In genomic region chr10:110547139-110547761, GRCh38 we compare ENCODE assay signal across 8 cellular contexts. TPM values are rescaled to one million over a fixed set of nuclear protein-coding genes. Genes with fewer than 3 reads are reported as not detected.
DNase-seq lines count a peak whose midpoint lies in the region; ATAC-seq and TF ChIP-seq lines count a peak whose summit lies in the region.

No MANE protein-coding gene starts in this region.

- peak; percentile 60 for ATAC-seq in activated naive CD8-positive, alpha-beta T cell treated with anti-CD3 and anti-CD28 coated beads, Interleukin-2, amount 10 ng/mL, durations not matched to agents 7 days and 5 days (ENCODE audit: low read depth)
- peak; percentile 76; the same call in 1 of the 2 replicates for ATAC-seq in Panc1
- ATAC-seq in effector memory CD8-positive, alpha-beta T cell (replicated peaks): peak; percentile 85
- no peak for ATAC-seq in GM21717 (IDR thresholded peaks at IDR 0.05; ENCODE audit: unreplicated experiment)

- H3K9me3 ChIP-seq in Panc1 (ENCODE audit: control insufficient read depth, insufficient read depth, low read depth, low read length): no peaks in the 10 kb centered on the region

- H3K4me1 Mint-ChIP-seq in activated naive CD8-positive, alpha-beta T cell treated with anti-CD3 and anti-CD28 coated beads, Interleukin-2, amount 10 ng/mL, durations not matched to agents 7 days and 5 days: peaks cover 17% of the 10 kb centered on the region
- peaks cover 14% of the 10 kb centered on the region for H3K4me1 Mint-ChIP-seq in activated naive CD8-positive, alpha-beta T cell treated with anti-CD3 and anti-CD28 coated beads for 36 hours
- H3K4me1 Mint-ChIP-seq in effector memory CD8-positive, alpha-beta T cell (ENCODE audit: low read depth in 2 of 2): peaks cover 4 to 5% of the 10 kb centered on the region in 2 donors

- no peak for DNase-seq in activated naive CD8-positive, alpha-beta T cell treated with anti-CD3 and anti-CD28 coated beads, Interleukin-2, amount 10 ng/mL, durations not matched to agents 7 days and 5 days
- DNase-seq in activated naive CD8-positive, alpha-beta T cell treated with anti-CD3 and anti-CD28 coated beads for 36 hours: no peak
- DNase-seq in HL-60 (ENCODE audit: low read depth in 1 of 2, low spot score in 1 of 2) (peak in 1 of 2 experiments; percentile 40), Panc1 (ENCODE audit: low read depth, low spot score) (no peak), midbrain (lab: John Stamatoyannopoulos, UW) (peak; percentile 74)
- peak in 1 of 3 experiments; percentile 29 for DNase-seq in effector memory CD8-positive, alpha-beta T cell
- no peak for DNase-seq in stimulated activated CD4-positive, alpha-beta T cell treated with anti-CD3 and anti-CD28 coated beads, Interleukin-2, amount 100 ng/mL, for 48 hours

- H3K36me3 ChIP-seq in Panc1 (ENCODE audit: control insufficient read depth, insufficient read depth, low read length): no peaks in the 10 kb centered on the region

- H3K9me3 Mint-ChIP-seq in activated naive CD8-positive, alpha-beta T cell treated with anti-CD3 and anti-CD28 coated beads, Interleukin-2, amount 10 ng/mL, durations not matched to agents 7 days and 5 days: no peaks in the 10 kb centered on the region
- no peaks in the 10 kb centered on the region for H3K9me3 Mint-ChIP-seq in activated naive CD8-positive, alpha-beta T cell treated with anti-CD3 and anti-CD28 coated beads for 36 hours
- no peaks in the 10 kb centered on the region for H3K9me3 Mint-ChIP-seq in effector memory CD8-positive, alpha-beta T cell

- no peak overlapping the region for H3K4me3 Mint-ChIP-seq in activated naive CD8-positive, alpha-beta T cell treated with anti-CD3 and anti-CD28 coated beads, Interleukin-2, amount 10 ng/mL, durations not matched to agents 7 days and 5 days
- no peak overlapping the region for H3K4me3 Mint-ChIP-seq in activated naive CD8-positive, alpha-beta T cell treated with anti-CD3 and anti-CD28 coated beads for 36 hours
- H3K4me3 Mint-ChIP-seq in effector memory CD8-positive, alpha-beta T cell: no peak overlapping the region

- intact Hi-C loops in Panc1 (cut with micrococcal nuclease; ENCODE audit: unreplicated experiment): loop anchor here (1.0 to 5.0 kb wide), 5 partner anchors 45 to 410 kb away; no protein-coding TSS in a partner anchor

- H3K27me3 Mint-ChIP-seq in activated naive CD8-positive, alpha-beta T cell treated with anti-CD3 and anti-CD28 coated beads, Interleukin-2, amount 10 ng/mL, durations not matched to agents 7 days and 5 days: peaks cover 34% of the 10 kb centered on the region
- peaks cover 21% of the 10 kb centered on the region for H3K27me3 Mint-ChIP-seq in activated naive CD8-positive, alpha-beta T cell treated with anti-CD3 and anti-CD28 coated beads for 36 hours
- peaks cover 13 to 15% of the 10 kb centered on the region in 2 donors for H3K27me3 Mint-ChIP-seq in effector memory CD8-positive, alpha-beta T cell

- in situ Hi-C loops in Panc1 (cut with HindIII; ENCODE audit: low pct_unique_long_range_greater_than_20kb, low sequenced_read_pairs): no loop called here

- no peaks in the 10 kb centered on the region for H3K27me3 ChIP-seq in HL-60 (ENCODE audit: insufficient read depth, poor library complexity, severe bottlenecking)
- H3K27me3 ChIP-seq in Panc1 (ENCODE audit: control insufficient read depth, insufficient read depth, low read length): peaks cover 18% of the 10 kb centered on the region; the same call in 1 of the 2 replicates

- H3K36me3 Mint-ChIP-seq in activated naive CD8-positive, alpha-beta T cell treated with anti-CD3 and anti-CD28 coated beads, Interleukin-2, amount 10 ng/mL, durations not matched to agents 7 days and 5 days: no peaks in the 10 kb centered on the region
- H3K36me3 Mint-ChIP-seq in activated naive CD8-positive, alpha-beta T cell treated with anti-CD3 and anti-CD28 coated beads for 36 hours: no peaks in the 10 kb centered on the region
- no peaks in the 10 kb centered on the region for H3K36me3 Mint-ChIP-seq in effector memory CD8-positive, alpha-beta T cell (ENCODE audit: insufficient read depth)

- no peak overlapping the region for H3K27ac ChIP-seq in HL-60 (replicated peaks)
- H3K27ac ChIP-seq in Panc1 (ENCODE audit: low read length): no peak overlapping the region

- no peak overlapping the region for H3K27ac Mint-ChIP-seq in activated naive CD8-positive, alpha-beta T cell treated with anti-CD3 and anti-CD28 coated beads, Interleukin-2, amount 10 ng/mL, durations not matched to agents 7 days and 5 days
- no peak overlapping the region for H3K27ac Mint-ChIP-seq in activated naive CD8-positive, alpha-beta T cell treated with anti-CD3 and anti-CD28 coated beads for 36 hours
- H3K27ac Mint-ChIP-seq in effector memory CD8-positive, alpha-beta T cell: no peak overlapping the region

- peak; percentile 77 for TF ChIP-seq CTCF in HL-60 (IDR thresholded peaks at IDR 0.05; ENCODE audit: insufficient read depth, low read length)
- peak; percentile 86 for TF ChIP-seq CTCF in Panc1 (IDR thresholded peaks at IDR 0.05)

- H3K4me3 ChIP-seq in HL-60 (replicated peaks; ENCODE audit: insufficient read depth, low read length): no peak overlapping the region
- no peak overlapping the region for H3K4me3 ChIP-seq in Panc1 (ENCODE audit: low read depth in 2 of 2, low read length in 2 of 2)

- POLR2A ChIA-PET in activated naive CD8-positive, alpha-beta T cell treated with anti-CD3 and anti-CD28 coated beads, Interleukin-2, amount 10 ng/mL, durations not matched to agents 7 days and 5 days (lab: Charles Lee): interaction anchor here (1.6 kb wide), 1 partner anchor 49 kb away, joined by 8 read pairs; no protein-coding TSS in a partner anchor
- POLR2A ChIA-PET in Panc1 (lab: Charles Lee): interaction anchor here (0.5 to 0.6 kb wide), 2 partner anchors 205 to 561 kb away, joined by 3 read pairs; no protein-coding TSS in a partner anchor

- CTCF ChIA-PET in Panc1 (lab: Charles Lee): interaction anchor here (0.6 to 1.0 kb wide), 3 partner anchors 35 to 193 kb away, joined by 3 to 4 read pairs (median 3); no protein-coding TSS in a partner anchor

- no TSS peak for BruUV-seq in Panc1 (replicated peaks; lab: Mats Ljungman, UMichigan)

- no peaks in the 10 kb centered on the region for H3K4me1 ChIP-seq in Panc1 (ENCODE audit: control insufficient read depth, insufficient read depth, low read length)

RNA-seq across cellular contexts. Expression of gene SMC3, which starts 20.2 kb away (rescaled TPM):
- 10 to 100 TPM; 66.5 to 67.7 TPM for total RNA-seq in activated naive CD8-positive, alpha-beta T cell treated with anti-CD3 and anti-CD28 coated beads, Interleukin-2, amount 10 ng/mL, durations not matched to agents 7 days and 5 days
- total RNA-seq in activated naive CD8-positive, alpha-beta T cell treated with anti-CD3 and anti-CD28 coated beads for 36 hours: 10 to 100 TPM; 75.6 to 76.5 TPM
- total RNA-seq in Panc1 (2021; ENCODE audit: unreplicated experiment): 71.2 TPM
- 30.4 TPM for polyA plus RNA-seq in Panc1 (2012; ENCODE audit: insufficient read length)

RNA-seq across cellular contexts. Expression of gene DUSP5, which starts 49.5 kb away (rescaled TPM):
- total RNA-seq in activated naive CD8-positive, alpha-beta T cell treated with anti-CD3 and anti-CD28 coated beads, Interleukin-2, amount 10 ng/mL, durations not matched to agents 7 days and 5 days: 10 to 100 TPM; 23.1 to 24.3 TPM
- total RNA-seq in activated naive CD8-positive, alpha-beta T cell treated with anti-CD3 and anti-CD28 coated beads for 36 hours: 10 to 100 TPM; 30.1 to 31.4 TPM
- total RNA-seq in Panc1 (2021; ENCODE audit: unreplicated experiment): 30.1 TPM
- 18.3 TPM for polyA plus RNA-seq in Panc1 (2012; ENCODE audit: insufficient read length)
